Comparison of ENCODE assay signal across 8 cellular contexts in genomic region chr3:73100734-73101550, GRCh38. TPM values are rescaled to one million over a fixed set of nuclear protein-coding genes. Genes with fewer than 3 reads are reported as not detected.
DNase-seq lines count a peak whose midpoint lies in the region; ATAC-seq, FAIRE-seq and TF ChIP-seq lines count a peak whose summit lies in the region.

No MANE protein-coding gene starts in this region.

- peaks cover 0 to 5% (median 0%) of the 10 kb centered on the region in 11 donors for H3K9me3 Mint-ChIP-seq in naive thymus-derived CD4-positive, alpha-beta T cell
- H3K9me3 Mint-ChIP-seq in stimulated activated effector memory CD8-positive, alpha-beta T cell treated with anti-CD3 and anti-CD28 coated beads, Interleukin-12 subunit alpha, Interleukin-12 subunit beta, amount 100 ng/mL, for 72 hours = no peaks in the 10 kb centered on the region

- TF ChIP-seq POLR2A in esophagus muscularis mucosa (IDR thresholded peaks at IDR 0.05; ENCODE audit: low read depth) = no peak

- H3F3A ChIP-seq in OCI-LY1 (ENCODE audit: insufficient read depth, low read length) = no peaks in the 10 kb centered on the region

- POLR2A ChIA-PET in naive thymus-derived CD4-positive, alpha-beta T cell (lab: Charles Lee) = no interaction called here

- no peak overlapping the region for H3K27ac ChIP-seq in OCI-LY1 (ENCODE audit: low read depth, low read length, poor library complexity, severe bottlenecking)
- H3K27ac ChIP-seq in esophagus muscularis mucosa (replicated peaks in 1 of 4) = no peak overlapping the region
- no peak overlapping the region for H3K27ac ChIP-seq in naive thymus-derived CD4-positive, alpha-beta T cell (ENCODE audit: low read depth, low read length)

- H2AFZ ChIP-seq in OCI-LY1 (ENCODE audit: low read length) = no peak overlapping the region

- H3K9ac ChIP-seq in OCI-LY1 (ENCODE audit: low read length) = no peak overlapping the region

- TF ChIP-seq EP300 in esophagus muscularis mucosa (IDR thresholded peaks at IDR 0.05) = no peak

- H4K20me1 ChIP-seq in OCI-LY1 (ENCODE audit: insufficient read depth, low read length) = no peaks in the 10 kb centered on the region

- no peak overlapping the region for H3K4me3 ChIP-seq in OCI-LY1 (ENCODE audit: low read depth, low read length, poor library complexity, severe bottlenecking)
- H3K4me3 ChIP-seq in esophagus muscularis mucosa = no peak overlapping the region
- H3K4me3 ChIP-seq in naive thymus-derived CD4-positive, alpha-beta T cell (ENCODE audit: low read length) = no peak overlapping the region

- FAIRE-seq in HTR-8/SVneo (lab: Jason Lieb, UNC) = peak; percentile 80

- DNase-seq in COR-L47 (lab: John Stamatoyannopoulos, UW) (peak; percentile 56), GM20000 (ENCODE audit: low spot score) (peak; percentile 83), HTR-8/SVneo (ENCODE audit: insufficient read length, low spot score) (peak; percentile 88), esophagus muscularis mucosa (ENCODE audit: extremely low spot score) (peak; percentile 94)
- DNase-seq in activated CD8-positive, alpha-beta memory T cell treated with anti-CD3 and anti-CD28 coated beads, Interleukin-2, amount 50 U/mL, for 48 hours = peak; percentile 92
- DNase-seq in naive thymus-derived CD4-positive, alpha-beta T cell = peak; percentile 36 to 74 (median 62)
- peak; percentile 66 to 87 for DNase-seq in stimulated activated effector memory CD8-positive, alpha-beta T cell treated with anti-CD3 and anti-CD28 coated beads, Interleukin-12 subunit alpha, Interleukin-12 subunit beta, amount 100 ng/mL, for 72 hours (ENCODE audit: low spot score in 2 of 2)

- peak; percentile 86 for ATAC-seq in naive thymus-derived CD4-positive, alpha-beta T cell
- peak; percentile 70 for ATAC-seq in stimulated activated effector memory CD8-positive, alpha-beta T cell treated with anti-CD3 and anti-CD28 coated beads, Interleukin-12 subunit alpha, Interleukin-12 subunit beta, amount 100 ng/mL, for 72 hours

- H3K9me3 ChIP-seq in OCI-LY1 (ENCODE audit: low read length) (no peaks in the 10 kb centered on the region), esophagus muscularis mucosa (peaks cover 0 to 5% (median 0%) of the 10 kb centered on the region in 4 donors)
- H3K9me3 ChIP-seq in naive thymus-derived CD4-positive, alpha-beta T cell (ENCODE audit: control insufficient read depth in 2 of 3, low read length in 3 of 3) = no peaks in the 10 kb centered on the region

- 37% methylated on average over 10 of the region's 10 CpGs for WGBS in esophagus muscularis mucosa

- CTCF ChIA-PET in naive thymus-derived CD4-positive, alpha-beta T cell (lab: Charles Lee) = interaction anchor here (0.6 to 1.1 kb wide), 2 partner anchors 159 to 402 kb away, joined by 3 read pairs; no protein-coding TSS in a partner anchor

- no peaks in the 10 kb centered on the region for H3K36me3 Mint-ChIP-seq in naive thymus-derived CD4-positive, alpha-beta T cell
- no peaks in the 10 kb centered on the region for H3K36me3 Mint-ChIP-seq in stimulated activated effector memory CD8-positive, alpha-beta T cell treated with anti-CD3 and anti-CD28 coated beads, Interleukin-12 subunit alpha, Interleukin-12 subunit beta, amount 100 ng/mL, for 72 hours

- no peaks in the 10 kb centered on the region for H3K79me2 ChIP-seq in OCI-LY1 (ENCODE audit: insufficient read depth, low read length)

- peak overlapping the region in 1 of 9 donors; percentile 23 for H3K27ac Mint-ChIP-seq in naive thymus-derived CD4-positive, alpha-beta T cell
- H3K27ac Mint-ChIP-seq in stimulated activated effector memory CD8-positive, alpha-beta T cell treated with anti-CD3 and anti-CD28 coated beads, Interleukin-12 subunit alpha, Interleukin-12 subunit beta, amount 100 ng/mL, for 72 hours = no peak overlapping the region

- H3K27me3 ChIP-seq in OCI-LY1 (ENCODE audit: insufficient read depth, low read length) (no peaks in the 10 kb centered on the region), esophagus muscularis mucosa (no peaks in the 10 kb centered on the region)
- peaks cover 0 to 3% of the 10 kb centered on the region in 2 donors for H3K27me3 ChIP-seq in naive thymus-derived CD4-positive, alpha-beta T cell (ENCODE audit: control insufficient read depth in 2 of 2, insufficient read depth in 2 of 2, low read length in 2 of 2)

- no peak overlapping the region for H3K4me3 Mint-ChIP-seq in naive thymus-derived CD4-positive, alpha-beta T cell
- H3K4me3 Mint-ChIP-seq in stimulated activated effector memory CD8-positive, alpha-beta T cell treated with anti-CD3 and anti-CD28 coated beads, Interleukin-12 subunit alpha, Interleukin-12 subunit beta, amount 100 ng/mL, for 72 hours = no peak overlapping the region

- H3K4me1 ChIP-seq in OCI-LY1 (ENCODE audit: insufficient read depth, low read length, severe bottlenecking) (no peaks in the 10 kb centered on the region), esophagus muscularis mucosa (peaks cover 0 to 5% (median 0%) of the 10 kb centered on the region in 4 donors)
- no peaks in the 10 kb centered on the region for H3K4me1 ChIP-seq in naive thymus-derived CD4-positive, alpha-beta T cell (ENCODE audit: control insufficient read depth in 2 of 2, insufficient read depth in 2 of 2, low read length in 2 of 2)

- H3K4me1 Mint-ChIP-seq in naive thymus-derived CD4-positive, alpha-beta T cell = peaks cover 0 to 6% (median 0%) of the 10 kb centered on the region in 7 donors
- no peaks in the 10 kb centered on the region for H3K4me1 Mint-ChIP-seq in stimulated activated effector memory CD8-positive, alpha-beta T cell treated with anti-CD3 and anti-CD28 coated beads, Interleukin-12 subunit alpha, Interleukin-12 subunit beta, amount 100 ng/mL, for 72 hours

- intact Hi-C loops in esophagus muscularis mucosa (cut with DNase I) = loop anchor here (2.0 to 10.0 kb wide), 4 partner anchors 331 to 746 kb away; no protein-coding TSS in a partner anchor
- intact Hi-C loops in naive thymus-derived CD4-positive, alpha-beta T cell (cut with micrococcal nuclease) = loop anchor here in 1 of 2 donors (1.0 kb wide), 2 partner anchors 331 to 401 kb away; no protein-coding TSS in a partner anchor

- H3K27me3 Mint-ChIP-seq in naive thymus-derived CD4-positive, alpha-beta T cell = peaks cover 0 to 9% (median 4%) of the 10 kb centered on the region in 5 donors

- no peak overlapping the region for H3K4me2 ChIP-seq in OCI-LY1 (ENCODE audit: low read length)

- TF ChIP-seq CTCF in GM20000 (IDR thresholded peaks at IDR 0.05; ENCODE audit: extremely low read depth, missing control alignments) (peak; percentile 71), OCI-LY1 (IDR thresholded peaks at IDR 0.05; ENCODE audit: low read length) (peak; percentile 88), esophagus muscularis mucosa (IDR thresholded peaks at IDR 0.05) (peak; percentile 90 to 99 (median 95))

- no peaks in the 10 kb centered on the region for H3K9me2 ChIP-seq in OCI-LY1 (ENCODE audit: low read depth, low read length)

- H3K36me3 ChIP-seq in OCI-LY1 (ENCODE audit: insufficient read depth, low read length) = no peaks in the 10 kb centered on the region
- H3K36me3 ChIP-seq in esophagus muscularis mucosa = no peaks in the 10 kb centered on the region
- no peaks in the 10 kb centered on the region for H3K36me3 ChIP-seq in naive thymus-derived CD4-positive, alpha-beta T cell (ENCODE audit: control insufficient read depth in 2 of 3, insufficient read depth in 3 of 3, low read length in 3 of 3)

RNA-seq across cellular contexts. Expression of gene EBLN2, which starts 39.5 kb away (rescaled TPM):
- total RNA-seq in esophagus muscularis mucosa = 1 to 10 TPM; 1.0 to 2.8 (median 2.4) TPM
- total RNA-seq in naive thymus-derived CD4-positive, alpha-beta T cell = 10 to 100 TPM in 2 of 5 experiments, 1 to 10 TPM in 3; 6.7 to 12.9 (median 9.8) TPM
- 1 to 10 TPM; 1.1 to 2.5 TPM for polyA plus RNA-seq in naive thymus-derived CD4-positive, alpha-beta T cell
